Comparison of ENCODE assay signal across 17 cellular contexts in the genomic region with DNA sequence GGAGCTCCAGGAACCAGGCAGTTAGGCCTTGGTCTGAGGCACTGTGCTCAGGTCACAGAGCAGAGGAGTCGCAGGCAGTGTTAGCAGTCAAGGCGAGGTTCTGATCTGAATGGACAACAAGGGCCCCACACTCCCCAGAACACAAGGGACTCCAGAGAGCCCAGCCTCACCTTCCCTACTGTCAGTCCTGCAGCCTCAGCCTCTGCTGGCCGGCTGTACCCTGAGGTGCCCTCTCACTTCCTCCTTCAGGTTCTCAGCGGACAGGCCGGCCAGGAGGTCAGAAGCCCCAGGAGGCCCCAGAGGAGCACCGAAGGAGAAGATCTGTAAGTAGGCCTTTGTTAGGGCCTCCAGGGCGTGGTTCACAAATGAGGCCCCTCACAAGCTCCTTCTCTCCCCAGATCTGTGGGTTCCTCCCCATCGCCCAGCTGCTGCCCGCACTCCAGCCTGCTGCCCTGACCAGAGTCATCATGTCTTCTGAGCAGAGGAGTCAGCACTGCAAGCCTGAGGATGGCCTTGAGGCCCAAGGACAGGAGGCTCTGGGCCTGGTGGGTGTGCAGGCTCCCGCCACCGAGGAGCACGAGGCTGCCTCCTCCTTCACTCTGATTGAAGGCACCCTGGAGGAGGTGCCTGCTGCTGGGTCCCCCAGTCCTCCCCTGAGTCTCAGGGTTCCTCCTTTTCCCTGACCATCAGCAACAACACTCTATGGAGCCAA.
DNase-seq lines count a peak whose midpoint lies in the region; ATAC-seq and TF ChIP-seq lines count a peak whose summit lies in the region.
"Had no signal": no experiment of that assay in that cellular context is flagged by ENCODE, and none has a peak within 500 bp of the region (broad histone marks: within the 10 kb centered on the region; RNA-seq: fewer than 3 reads in every experiment).

No MANE protein-coding gene starts in this region.

- H3K27me3 ChIP-seq in GM06990 (replicated peaks; ENCODE audit: control insufficient read depth, insufficient read depth, low read length): no peaks in the 10 kb centered on the region
- H3K27me3 ChIP-seq: BLaER1 had no signal

- DNase-seq in GM06990 (ENCODE audit: extremely low read depth, insufficient read length): peak; percentile 33
- DNase-seq in SKM-1 treated with dmso at 0.1 percent for 144 hours (lab: John Stamatoyannopoulos, UW; ENCODE audit: unreplicated experiment): peak; percentile 1
- no peak for DNase-seq in stimulated activated CD4-positive, alpha-beta T cell treated with anti-CD3 and anti-CD28 coated beads, Interleukin-12 subunit alpha, Interleukin-12 subunit beta, amount 100 ng/mL, for 4 hours
- no peak for DNase-seq in SHP77 treated with DMSO at 0.1 percent for 48 hours (lab: John Stamatoyannopoulos, UW)
- DNase-seq in dedifferentiated amniotic fluid mesenchymal stem cell (ENCODE audit: extremely low spot score): no peak
- DNase-seq in OCI-M2 (lab: John Stamatoyannopoulos, UW; ENCODE audit: unreplicated experiment): no peak
- DNase-seq: 8988T; AML-193; Caco-2; CD8-positive, alpha-beta memory T cell; DND-41; GDM1; GM23248 had no signal

- H3K36me3 ChIP-seq in GM06990 (ENCODE audit: control insufficient read depth, insufficient read depth, low read length): no peaks in the 10 kb centered on the region
- H3K36me3 ChIP-seq: BLaER1 had no signal

- TF ChIP-seq CTCF in GM06990 (IDR thresholded peaks at IDR 0.05; ENCODE audit: insufficient read depth, low read length, poor library complexity, severe bottlenecking): no peak

- H3K4me3 ChIP-seq in GM06990 (replicated peaks; ENCODE audit: low read depth, low read length): no peak overlapping the region
- H3K4me3 ChIP-seq: BLaER1, GM23248 had no signal

- ATAC-seq in GM19025 (IDR thresholded peaks at IDR 0.05; ENCODE audit: low read depth, unreplicated experiment) (peak; percentile 80), HG02798 (IDR thresholded peaks at IDR 0.05; ENCODE audit: poor library complexity, unreplicated experiment) (peak; percentile 55)
- ATAC-seq: HCT116 had no signal

Comparison
In these comparisons a context has a peak if more than half of its experiments do, and no peak if none do; other contexts are left out.
1. DNase-seq: peak in GM06990 (single experiment) and SKM-1 treated with dmso at 0.1 percent for 144 hours (single experiment); none in stimulated activated CD4-positive, alpha-beta T cell treated with anti-CD3 and anti-CD28 coated beads, Interleukin-12 subunit alpha, Interleukin-12 subunit beta, amount 100 ng/mL, for 4 hours (single experiment), SHP77 treated with DMSO at 0.1 percent for 48 hours (single experiment), dedifferentiated amniotic fluid mesenchymal stem cell (single experiment) and OCI-M2 (single experiment).